8 cellular contexts compared by ENCODE assay signal in the genomic region with DNA sequence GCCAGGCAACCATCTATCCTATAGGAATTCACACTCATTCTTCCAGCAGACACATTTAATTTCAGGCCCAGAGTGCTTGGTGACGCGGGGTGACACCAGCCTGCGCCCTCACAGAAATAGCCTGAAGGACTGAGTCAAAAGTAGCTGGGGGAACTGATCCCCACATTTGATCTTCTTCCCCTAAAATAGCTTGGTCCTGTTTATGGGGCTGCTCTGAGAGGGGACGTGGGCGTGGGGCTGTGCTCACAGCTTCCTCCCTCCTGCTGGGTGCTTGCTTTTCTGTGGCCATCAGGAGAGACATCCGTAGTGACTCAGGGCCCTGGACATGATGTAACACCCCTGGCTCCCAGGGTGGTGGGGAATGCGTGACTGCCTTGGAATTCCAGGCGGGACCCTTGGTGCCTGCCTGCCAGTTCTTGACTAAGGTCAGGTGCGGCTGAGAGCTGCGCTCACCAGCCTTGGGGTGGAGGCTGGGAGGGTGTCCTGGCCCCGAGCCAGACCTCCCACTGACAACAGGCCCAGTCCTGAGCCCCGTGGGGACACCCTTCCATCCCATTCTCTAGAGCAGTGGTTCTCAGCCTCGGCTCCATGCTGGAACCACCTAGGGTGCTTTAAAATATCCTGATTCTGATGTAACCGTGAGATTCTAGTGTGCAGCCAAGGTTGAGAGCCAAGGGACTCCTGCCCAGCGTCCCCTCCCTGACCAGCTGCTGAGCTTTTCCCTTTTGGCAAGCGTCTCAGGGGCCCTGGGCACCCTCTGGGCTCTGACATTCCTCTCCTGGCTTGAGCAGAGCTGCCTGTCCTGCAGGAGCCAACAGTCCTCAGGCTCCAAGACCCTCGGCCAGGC. TPM values are rescaled to one million over a fixed set of nuclear protein-coding genes. Genes with fewer than 3 reads are reported as not detected.
DNase-seq lines count a peak whose midpoint lies in the region; ATAC-seq and TF ChIP-seq lines count a peak whose summit lies in the region.

No MANE protein-coding gene starts in this region.

- no peaks in the 10 kb centered on the region for H3K9me2 ChIP-seq in hepatocyte (replicated peaks; ENCODE audit: insufficient read depth)

- peak overlapping the region; percentile 80 for H3K27ac ChIP-seq in hepatocyte

- POLR2A ChIA-PET in WTC11 (lab: Charles Lee), result no interaction called here

- no peak overlapping the region for H3K4me3 ChIP-seq in hepatocyte

- H3K27me3 Mint-ChIP-seq in T-helper 2 cell treated with Interferon-gamma antibody and Interleukin-4, amounts not matched to agents 5 μg/mL and 100 μg/mL, for 36 hours (ENCODE audit: low read depth), result peaks cover 7% of the 10 kb centered on the region
- H3K27me3 Mint-ChIP-seq in WTC11 (ENCODE audit: low read depth) (peaks cover 5% of the 10 kb centered on the region), glutamatergic neuron (ENCODE audit: unreplicated experiment) (peaks cover 4% of the 10 kb centered on the region)
- peaks cover 13% of the 10 kb centered on the region for H3K27me3 Mint-ChIP-seq in stimulated activated memory B cell treated with anti-CD40 and anti-IgM and Interleukin-4, amounts not matched to agents 10 μg/mL and 1 μg/mL and 100 μg/mL, for 72 hours

- H3K27me3 ChIP-seq in hepatocyte, result no peaks in the 10 kb centered on the region

- CTCF ChIA-PET in WTC11 (lab: Charles Lee), result interaction anchor here (0.6 to 2.3 kb wide), 6 partner anchors 10 to 322 kb away, joined by 3 to 16 read pairs (median 6); no protein-coding TSS in a partner anchor

- no peaks in the 10 kb centered on the region for H3K9me3 ChIP-seq in hepatocyte (ENCODE audit: low read depth)

- peaks cover 15% of the 10 kb centered on the region for H3K4me1 Mint-ChIP-seq in T-helper 2 cell treated with Interferon-gamma antibody and Interleukin-4, amounts not matched to agents 5 μg/mL and 100 μg/mL, for 36 hours (ENCODE audit: low read depth)
- peaks cover 26% of the 10 kb centered on the region for H3K4me1 Mint-ChIP-seq in WTC11
- peaks cover 13% of the 10 kb centered on the region for H3K4me1 Mint-ChIP-seq in stimulated activated memory B cell treated with anti-CD40 and anti-IgM and Interleukin-4, amounts not matched to agents 10 μg/mL and 1 μg/mL and 100 μg/mL, for 72 hours
- peaks cover 2% of the 10 kb centered on the region for H3K4me1 Mint-ChIP-seq in glutamatergic neuron (ENCODE audit: low read depth, unreplicated experiment)

- H2AFZ ChIP-seq in hepatocyte, result no peak overlapping the region

- H3K9me3 Mint-ChIP-seq in T-helper 2 cell treated with Interferon-gamma antibody and Interleukin-4, amounts not matched to agents 5 μg/mL and 100 μg/mL, for 36 hours, result no peaks in the 10 kb centered on the region
- no peaks in the 10 kb centered on the region; the same call in 1 of the 2 replicates for H3K9me3 Mint-ChIP-seq in WTC11
- no peaks in the 10 kb centered on the region for H3K9me3 Mint-ChIP-seq in stimulated activated memory B cell treated with anti-CD40 and anti-IgM and Interleukin-4, amounts not matched to agents 10 μg/mL and 1 μg/mL and 100 μg/mL, for 72 hours
- H3K9me3 Mint-ChIP-seq in glutamatergic neuron (ENCODE audit: unreplicated experiment), result no peaks in the 10 kb centered on the region

- peaks cover 37% of the 10 kb centered on the region for H3K4me1 ChIP-seq in hepatocyte (ENCODE audit: insufficient read depth)

- peak overlapping the region; percentile 6 for H3K4me2 ChIP-seq in hepatocyte

- no peaks in the 10 kb centered on the region for H3K36me3 Mint-ChIP-seq in T-helper 2 cell treated with Interferon-gamma antibody and Interleukin-4, amounts not matched to agents 5 μg/mL and 100 μg/mL, for 36 hours (ENCODE audit: low read depth)
- H3K36me3 Mint-ChIP-seq in WTC11 (no peaks in the 10 kb centered on the region), glutamatergic neuron (ENCODE audit: unreplicated experiment) (no peaks in the 10 kb centered on the region)
- no peaks in the 10 kb centered on the region for H3K36me3 Mint-ChIP-seq in stimulated activated memory B cell treated with anti-CD40 and anti-IgM and Interleukin-4, amounts not matched to agents 10 μg/mL and 1 μg/mL and 100 μg/mL, for 72 hours

- DNase-seq in T-helper 2 cell treated with Interferon-gamma antibody and Interleukin-4, amounts not matched to agents 5 μg/mL and 100 μg/mL, for 36 hours (ENCODE audit: low spot score), result no peak
- DNase-seq in T-helper 2 cell (no peak), WTC11 (ENCODE audit: low spot score) (peak; percentile 54), hepatocyte (ENCODE audit: low spot score) (peak; percentile 88), glutamatergic neuron (no peak)
- DNase-seq in stimulated activated CD4-positive, alpha-beta T cell treated with anti-CD3 and anti-CD28 coated beads, Interleukin-15, amount 100 ng/mL, for 24 hours, result no peak
- DNase-seq in NK-92 treated with Interleukin-12 subunit alpha and Interleukin-12 subunit beta, amount 100 ng/mL, for 24 hours (lab: John Stamatoyannopoulos, UW), result no peak

- 52% methylated on average over 17 of the region's 17 CpGs for WGBS in hepatocyte (ENCODE audit: low lambda C conversion rate, missing lambda C conversion rate)

- H3K36me3 ChIP-seq in hepatocyte (replicated peaks; ENCODE audit: insufficient read depth, low read depth), result no peaks in the 10 kb centered on the region

- ATAC-seq in WTC11, result peak; percentile 63
- ATAC-seq in stimulated activated memory B cell treated with anti-CD40 and anti-IgM and Interleukin-4, amounts not matched to agents 10 μg/mL and 1 μg/mL and 100 μg/mL, for 72 hours, result peak; percentile 31

- no peaks in the 10 kb centered on the region for H3K79me2 ChIP-seq in hepatocyte

- no peak overlapping the region for H3K4me3 Mint-ChIP-seq in T-helper 2 cell treated with Interferon-gamma antibody and Interleukin-4, amounts not matched to agents 5 μg/mL and 100 μg/mL, for 36 hours
- H3K4me3 Mint-ChIP-seq in WTC11 (no peak overlapping the region), glutamatergic neuron (ENCODE audit: unreplicated experiment) (no peak overlapping the region)
- H3K4me3 Mint-ChIP-seq in stimulated activated memory B cell treated with anti-CD40 and anti-IgM and Interleukin-4, amounts not matched to agents 10 μg/mL and 1 μg/mL and 100 μg/mL, for 72 hours, result no peak overlapping the region

- H4K20me1 ChIP-seq in hepatocyte (ENCODE audit: insufficient read depth, poor library complexity, severe bottlenecking), result no peaks in the 10 kb centered on the region

- TF ChIP-seq CTCF in WTC11 (IDR thresholded peaks at IDR 0.05), result no peak
- TF ChIP-seq CTCF in hepatocyte (IDR thresholded peaks at IDR 0.05; ENCODE audit: poor library complexity), result no peak
- no peak for TF ChIP-seq CTCF in glutamatergic neuron (IDR thresholded peaks at IDR 0.05; ENCODE audit: partially characterized antibody, unreplicated experiment)

- peak overlapping the region; percentile 90 for H3K27ac Mint-ChIP-seq in T-helper 2 cell treated with Interferon-gamma antibody and Interleukin-4, amounts not matched to agents 5 μg/mL and 100 μg/mL, for 36 hours
- H3K27ac Mint-ChIP-seq in WTC11 (peak overlapping the region; percentile 51), glutamatergic neuron (ENCODE audit: unreplicated experiment) (no peak overlapping the region)
- H3K27ac Mint-ChIP-seq in stimulated activated memory B cell treated with anti-CD40 and anti-IgM and Interleukin-4, amounts not matched to agents 10 μg/mL and 1 μg/mL and 100 μg/mL, for 72 hours, result no peak overlapping the region

TF ChIP-seq in WTC11, 78 proteins besides CTCF, POLR2A, EP300 and RAD21:
- TF ChIP-seq GABPB1 (CRISPR knock-in tag; IDR thresholded peaks at IDR 0.05) (peak; percentile 93), ELF4 (CRISPR knock-in tag; IDR thresholded peaks at IDR 0.05; ENCODE audit: low read depth) (no peak), ZNF423 (CRISPR knock-in tag; IDR thresholded peaks at IDR 0.05) (peak; percentile 60; the same call in 1 of the 2 replicates)
TF ChIP-seq in WTC11: peak in this region for 2.

RNA-seq across cellular contexts. Expression of a gene that starts 47.4 kb away (rescaled TPM):
- total RNA-seq in WTC11 (2021) (26.7 to 44.7 TPM (median 29.5 TPM) in 3 replicates), hepatocyte (66.2 and 71.1 TPM in 2 replicates), glutamatergic neuron (ENCODE audit: unreplicated experiment) (10.8 TPM)
- 61.5 and 65.4 TPM in 2 replicates for polyA plus RNA-seq in hepatocyte

Comparison
In these comparisons a context has a peak if more than half of its experiments do, and no peak if none do; other contexts are left out.
1. DNase-seq: peak in WTC11 (single experiment) and hepatocyte (single experiment); none in T-helper 2 cell treated with Interferon-gamma antibody and Interleukin-4, amounts not matched to agents 5 μg/mL and 100 μg/mL, for 36 hours (single experiment), T-helper 2 cell (0 of 5), stimulated activated CD4-positive, alpha-beta T cell treated with anti-CD3 and anti-CD28 coated beads, Interleukin-15, amount 100 ng/mL, for 24 hours (single experiment), glutamatergic neuron (single experiment) and NK-92 treated with Interleukin-12 subunit alpha and Interleukin-12 subunit beta, amount 100 ng/mL, for 24 hours (single experiment).
2. H3K27ac Mint-ChIP-seq: peak in T-helper 2 cell treated with Interferon-gamma antibody and Interleukin-4, amounts not matched to agents 5 μg/mL and 100 μg/mL, for 36 hours (single experiment) and WTC11 (single experiment); none in stimulated activated memory B cell treated with anti-CD40 and anti-IgM and Interleukin-4, amounts not matched to agents 10 μg/mL and 1 μg/mL and 100 μg/mL, for 72 hours (single experiment) and glutamatergic neuron (single experiment).